Comparison of ENCODE assay signal across 1 cellular context in genomic region chr5:132459031-132459982, GRCh38.
TF ChIP-seq lines count a peak whose summit lies in the region.

No MANE protein-coding gene starts in this region.

TF ChIP-seq in HEK293, 187 proteins besides CTCF, POLR2A, EP300 and RAD21 (continued from another document):
- TF ChIP-seq SP7 (tag by site-specific recombination; IDR thresholded peaks at IDR 0.05) (0 out of 2 replicates have a peak, but pooled peaks have one; percentile 39), PRDM4 (tag by site-specific recombination; IDR thresholded peaks at IDR 0.05) (peak; percentile 14; the same call in 1 of the 2 replicates), ZNF423 (tag by site-specific recombination; IDR thresholded peaks at IDR 0.05) (no peak), ATF2 (tag by site-specific recombination; IDR thresholded peaks at IDR 0.05; ENCODE audit: low read depth) (peak; percentile 93), SP3 (tag by site-specific recombination; IDR thresholded peaks at IDR 0.05) (peak; percentile 49), GLIS1 (tag by site-specific recombination; IDR thresholded peaks at IDR 0.05) (peak; percentile 75), MZF1 (tag by site-specific recombination; IDR thresholded peaks at IDR 0.05; ENCODE audit: borderline replicate concordance) (peak; percentile 75; the same call in 1 of the 2 replicates), ZNF692 (tag by site-specific recombination; IDR thresholded peaks at IDR 0.05) (peak; percentile 85), PRDM10 (tag by site-specific recombination; IDR thresholded peaks at IDR 0.05) (peak; percentile 74)
